Comparison of ENCODE assay signal across 2 cellular contexts in genomic region chr9:127495884-127496555, GRCh38.
TF ChIP-seq lines count a peak whose summit lies in the region.

No MANE protein-coding gene starts in this region.

TF ChIP-seq in HepG2, 621 proteins besides CTCF, POLR2A, EP300 and RAD21:
- TF ChIP-seq ZNF547 (CRISPR knock-in tag; IDR thresholded peaks at IDR 0.05) (no peak), MAFF (IDR thresholded peaks at IDR 0.05; ENCODE audit: low read depth, low read length) (no peak), STAG1 (CRISPR knock-in tag; IDR thresholded peaks at IDR 0.05) (0 out of 2 replicates have a peak, but pooled peaks have one; percentile 4), SP4 (CRISPR knock-in tag; IDR thresholded peaks at IDR 0.05) (no peak), ARNT (IDR thresholded peaks at IDR 0.05) (no peak)
TF ChIP-seq in HepG2: peak in this region for 1.

TF ChIP-seq in WTC11, 78 proteins besides CTCF, POLR2A, EP300 and RAD21:
- TF ChIP-seq PREB (CRISPR knock-in tag; IDR thresholded peaks at IDR 0.05; ENCODE audit: borderline replicate concordance): no peak
- no peak for TF ChIP-seq FOXP1 (CRISPR knock-in tag; IDR thresholded peaks at IDR 0.05; ENCODE audit: borderline replicate concordance)
- TF ChIP-seq FOXK1 (CRISPR knock-in tag; IDR thresholded peaks at IDR 0.05): no peak
- TF ChIP-seq FOXP4 (CRISPR knock-in tag; IDR thresholded peaks at IDR 0.05): no peak
- TF ChIP-seq ZSCAN18 (CRISPR knock-in tag; IDR thresholded peaks at IDR 0.05): no peak
- TF ChIP-seq TP53 (CRISPR knock-in tag; IDR thresholded peaks at IDR 0.05): no peak
- no peak for TF ChIP-seq GTF2I (CRISPR knock-in tag; conservative IDR thresholded peaks at IDR 0.05)
- TF ChIP-seq ZNF532 (CRISPR knock-in tag; IDR thresholded peaks at IDR 0.05; ENCODE audit: borderline replicate concordance): no peak
- TF ChIP-seq NR3C1 (CRISPR knock-in tag; conservative IDR thresholded peaks at IDR 0.05; ENCODE audit: low read depth): no peak
- no peak for TF ChIP-seq ZNF423 (CRISPR knock-in tag; IDR thresholded peaks at IDR 0.05)
- no peak for TF ChIP-seq ATF1 (CRISPR knock-in tag; IDR thresholded peaks at IDR 0.05)
- no peak for TF ChIP-seq ZNF219 (CRISPR knock-in tag; IDR thresholded peaks at IDR 0.05; ENCODE audit: borderline replicate concordance)
- TF ChIP-seq, protein P1, sequence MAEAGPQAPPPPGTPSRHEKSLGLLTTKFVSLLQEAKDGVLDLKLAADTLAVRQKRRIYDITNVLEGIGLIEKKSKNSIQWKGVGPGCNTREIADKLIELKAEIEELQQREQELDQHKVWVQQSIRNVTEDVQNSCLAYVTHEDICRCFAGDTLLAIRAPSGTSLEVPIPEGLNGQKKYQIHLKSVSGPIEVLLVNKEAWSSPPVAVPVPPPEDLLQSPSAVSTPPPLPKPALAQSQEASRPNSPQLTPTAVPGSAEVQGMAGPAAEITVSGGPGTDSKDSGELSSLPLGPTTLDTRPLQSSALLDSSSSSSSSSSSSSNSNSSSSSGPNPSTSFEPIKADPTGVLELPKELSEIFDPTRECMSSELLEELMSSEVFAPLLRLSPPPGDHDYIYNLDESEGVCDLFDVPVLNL (CRISPR knock-in tag; IDR thresholded peaks at IDR 0.05; ENCODE audit: borderline replicate concordance, low read depth): no peak
- no peak for TF ChIP-seq SOX15 (CRISPR knock-in tag; IDR thresholded peaks at IDR 0.05)
- TF ChIP-seq ZNF138 (CRISPR knock-in tag; conservative IDR thresholded peaks at IDR 0.05): no peak
- no peak for TF ChIP-seq SMAD4 (CRISPR knock-in tag; IDR thresholded peaks at IDR 0.05)
- TF ChIP-seq IRF2 (CRISPR knock-in tag; IDR thresholded peaks at IDR 0.05; ENCODE audit: borderline replicate concordance, low read depth): no peak
- TF ChIP-seq CBFB (CRISPR knock-in tag; IDR thresholded peaks at IDR 0.05; ENCODE audit: low read depth): no peak
- no peak for TF ChIP-seq NFE2L1 (CRISPR knock-in tag; IDR thresholded peaks at IDR 0.05)
- TF ChIP-seq ZNF317 (CRISPR knock-in tag; IDR thresholded peaks at IDR 0.05; ENCODE audit: borderline replicate concordance, low read depth): no peak
TF ChIP-seq in WTC11: peak in this region for 0.
